22 cellular contexts compared by ENCODE assay signal in the genomic region with DNA sequence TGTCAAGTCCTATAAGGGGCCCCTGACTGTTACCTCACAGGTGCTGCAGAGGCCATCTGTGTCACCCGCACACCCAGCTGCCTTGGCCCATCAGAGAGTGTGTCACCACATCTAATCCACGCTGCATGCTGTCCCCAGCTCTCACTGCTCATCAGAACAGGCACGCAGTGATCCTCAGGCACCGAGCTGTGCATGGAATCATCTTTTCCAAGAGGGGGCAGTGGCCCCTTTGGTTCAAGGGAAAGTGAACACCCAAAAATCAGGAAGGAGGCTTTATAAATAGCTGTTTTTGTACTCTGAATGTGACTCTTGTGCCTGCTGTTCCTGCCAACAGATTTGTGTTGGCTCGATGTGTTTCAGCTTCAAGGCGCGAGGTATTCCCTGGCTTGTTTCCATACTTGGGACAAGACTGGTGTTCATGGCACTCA.
DNase-seq lines count a peak whose midpoint lies in the region; ATAC-seq and TF ChIP-seq lines count a peak whose summit lies in the region.
"Had no signal": no experiment of that assay in that cellular context is flagged by ENCODE, and none has a peak within 500 bp of the region (broad histone marks: within the 10 kb centered on the region; RNA-seq: fewer than 3 reads in every experiment).

No MANE protein-coding gene starts in this region.

- DNase-seq in NCI-H524 (lab: John Stamatoyannopoulos, UW) (peak; percentile 55 to 78), NCI-H524 treated with DMSO at 0.1 percent for 48 hours (lab: John Stamatoyannopoulos, UW) (no peak), cerebellar cortex (ENCODE audit: low spot score) (peak; percentile 53), left ventricle myocardium superior (peak; percentile 56), upper lobe of right lung (no peak), MCF 10A (ENCODE audit: unreplicated experiment) (no peak)
- no peak for DNase-seq in activated naive CD4-positive, alpha-beta T cell treated with anti-CD3 and anti-CD28 coated beads, Interleukin-2, amount 10 ng/mL, durations not matched to agents 7 days and 5 days
- DNase-seq: activated CD4-positive, alpha-beta T cell treated with anti-CD3 and anti-CD28 coated beads, Interleukin-2, amount 10 ng/mL, durations not matched to agents 7 days and 5 days; AML-193; dermis blood vessel endothelial cell; foreskin fibroblast; midbrain; nephron progenitor cell; SHP77 treated with DMSO at 0.1 percent for 48 hours; small intestine; stimulated activated naive CD8-positive, alpha-beta T cell treated with anti-CD3 and anti-CD28 coated beads, Interleukin-15, Interleukin-2, amounts not matched to agents 100 U/mL and 50 U/mL, for 24 hours; trophoblast cell had no signal

- peaks cover 31% of the 10 kb centered on the region for H3K27me3 Mint-ChIP-seq in activated naive CD4-positive, alpha-beta T cell treated with anti-CD3 and anti-CD28 coated beads, Interleukin-2, amount 10 ng/mL, durations not matched to agents 7 days and 5 days
- H3K27me3 Mint-ChIP-seq in MCF 10A (ENCODE audit: insufficient read depth, unreplicated experiment) = peaks cover 25% of the 10 kb centered on the region

- CTCF ChIA-PET in activated naive CD4-positive, alpha-beta T cell treated with anti-CD3 and anti-CD28 coated beads, Interleukin-2, amount 10 ng/mL, durations not matched to agents 7 days and 5 days (lab: Charles Lee) = interaction anchor here (1.8 kb wide), 1 partner anchor 40 kb away, joined by 3 read pairs; no protein-coding TSS in a partner anchor
- CTCF ChIA-PET in MCF 10A (lab: Yijun Ruan, JAX) = interaction anchor here (1.1 kb wide), 1 partner anchor 30 kb away, joined by 3 read pairs; no protein-coding TSS in a partner anchor

- H3K27ac Mint-ChIP-seq in activated naive CD4-positive, alpha-beta T cell treated with anti-CD3 and anti-CD28 coated beads, Interleukin-2, amount 10 ng/mL, durations not matched to agents 7 days and 5 days = no peak overlapping the region
- no peak overlapping the region for H3K27ac Mint-ChIP-seq in MCF 10A (ENCODE audit: low read depth, unreplicated experiment)
- H3K27ac Mint-ChIP-seq: activated CD4-positive, alpha-beta T cell treated with anti-CD3 and anti-CD28 coated beads, Interleukin-2, amount 10 ng/mL, durations not matched to agents 7 days and 5 days; nephron progenitor cell; progenitor cell of endocrine pancreas had no signal

- ATAC-seq in left ventricle myocardium superior (peak; percentile 78), GM19455 (IDR thresholded peaks at IDR 0.05; ENCODE audit: unreplicated experiment) (no peak), upper lobe of right lung (no peak)
- ATAC-seq: stimulated activated naive CD8-positive, alpha-beta T cell treated with anti-CD3 and anti-CD28 coated beads, Interleukin-15, Interleukin-2, amounts not matched to agents 100 U/mL and 50 U/mL, for 24 hours had no signal

- peaks cover 4% of the 10 kb centered on the region for H3K4me1 ChIP-seq in upper lobe of right lung

- intact Hi-C loops in left ventricle myocardium superior (cut with micrococcal nuclease) (no loop called here), upper lobe of right lung (cut with DNase I) (no loop called here), MCF 10A (cut with micrococcal nuclease) (no loop called here)

- H3K36me3 Mint-ChIP-seq in activated naive CD4-positive, alpha-beta T cell treated with anti-CD3 and anti-CD28 coated beads, Interleukin-2, amount 10 ng/mL, durations not matched to agents 7 days and 5 days = no peaks in the 10 kb centered on the region
- H3K36me3 Mint-ChIP-seq in MCF 10A (ENCODE audit: insufficient read depth, unreplicated experiment) = no peaks in the 10 kb centered on the region

- no peak overlapping the region for H3K4me3 Mint-ChIP-seq in activated naive CD4-positive, alpha-beta T cell treated with anti-CD3 and anti-CD28 coated beads, Interleukin-2, amount 10 ng/mL, durations not matched to agents 7 days and 5 days
- H3K4me3 Mint-ChIP-seq in MCF 10A (ENCODE audit: unreplicated experiment) = no peak overlapping the region
- H3K4me3 Mint-ChIP-seq: activated CD4-positive, alpha-beta T cell treated with anti-CD3 and anti-CD28 coated beads, Interleukin-2, amount 10 ng/mL, durations not matched to agents 7 days and 5 days; nephron progenitor cell had no signal

- TF ChIP-seq CTCF in upper lobe of right lung (IDR thresholded peaks at IDR 0.05) (no peak), MCF 10A (IDR thresholded peaks at IDR 0.05; ENCODE audit: unreplicated experiment) (no peak)

- H3K9me3 Mint-ChIP-seq in activated naive CD4-positive, alpha-beta T cell treated with anti-CD3 and anti-CD28 coated beads, Interleukin-2, amount 10 ng/mL, durations not matched to agents 7 days and 5 days = no peaks in the 10 kb centered on the region
- H3K9me3 Mint-ChIP-seq in MCF 10A (ENCODE audit: unreplicated experiment) = no peaks in the 10 kb centered on the region
- H3K9me3 Mint-ChIP-seq: activated CD4-positive, alpha-beta T cell treated with anti-CD3 and anti-CD28 coated beads, Interleukin-2, amount 10 ng/mL, durations not matched to agents 7 days and 5 days; nephron progenitor cell had no signal

- no peak overlapping the region for H3K4me3 ChIP-seq in upper lobe of right lung
- H3K4me3 ChIP-seq: breast epithelium had no signal

- H3K36me3 ChIP-seq in upper lobe of right lung = no peaks in the 10 kb centered on the region
- H3K36me3 ChIP-seq: breast epithelium had no signal

- no peaks in the 10 kb centered on the region for H3K27me3 ChIP-seq in upper lobe of right lung

- peaks cover 22% of the 10 kb centered on the region for H3K4me1 Mint-ChIP-seq in activated naive CD4-positive, alpha-beta T cell treated with anti-CD3 and anti-CD28 coated beads, Interleukin-2, amount 10 ng/mL, durations not matched to agents 7 days and 5 days
- H3K4me1 Mint-ChIP-seq in MCF 10A (ENCODE audit: insufficient read depth, unreplicated experiment) = peaks cover 4% of the 10 kb centered on the region

- H3K27ac ChIP-seq in upper lobe of right lung = no peak overlapping the region
- H3K27ac ChIP-seq: 22Rv1, breast epithelium, epithelial cell of prostate had no signal

- BruUV-seq in MCF 10A (replicated peaks; lab: Mats Ljungman, UMichigan) = no TSS peak

- POLR2A ChIA-PET in MCF 10A (lab: Yijun Ruan, JAX) = no interaction called here

- no peaks in the 10 kb centered on the region for H3K9me3 ChIP-seq in upper lobe of right lung
- H3K9me3 ChIP-seq: breast epithelium had no signal

Comparison
In these comparisons a context has a peak if more than half of its experiments do, and no peak if none do; other contexts are left out.
1. DNase-seq: peak in NCI-H524 (2 of 2), cerebellar cortex (single experiment) and left ventricle myocardium superior (single experiment); none in NCI-H524 treated with DMSO at 0.1 percent for 48 hours (single experiment), activated naive CD4-positive, alpha-beta T cell treated with anti-CD3 and anti-CD28 coated beads, Interleukin-2, amount 10 ng/mL, durations not matched to agents 7 days and 5 days (single experiment), upper lobe of right lung (single experiment) and MCF 10A (single experiment).